ENCODE assay signal across 34 cellular contexts in the genomic region with DNA sequence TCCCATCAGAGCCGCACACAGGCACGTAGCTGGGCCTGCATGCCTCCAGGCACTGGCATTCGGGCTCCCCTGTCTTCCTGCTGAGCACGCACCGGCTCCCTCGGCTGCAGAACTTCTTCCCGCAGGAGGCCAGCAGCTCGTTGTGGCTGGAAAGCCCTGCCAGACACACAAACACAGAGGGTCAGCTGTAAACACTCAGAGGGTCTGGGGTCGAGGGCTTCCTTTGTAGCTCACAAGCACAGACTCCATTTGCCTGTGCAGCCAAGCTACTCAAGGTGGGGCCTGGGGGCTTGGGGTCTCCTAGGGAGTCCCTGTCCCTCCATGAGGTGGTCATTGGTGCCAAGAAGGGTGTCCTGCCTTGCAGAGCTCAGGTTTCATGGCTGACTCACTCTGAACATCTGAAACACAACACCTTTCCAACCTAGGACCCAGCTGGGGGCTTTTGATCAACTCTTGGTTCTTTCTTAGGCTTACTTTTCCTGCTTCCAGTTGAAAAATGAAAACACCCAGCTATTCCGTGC.
DNase-seq lines count a peak whose midpoint lies in the region; ATAC-seq, FAIRE-seq and TF ChIP-seq lines count a peak whose summit lies in the region.
"Had no signal": no experiment of that assay in that cellular context is flagged by ENCODE, and none has a peak within 500 bp of the region (broad histone marks: within the 10 kb centered on the region; RNA-seq: fewer than 3 reads in every experiment).

No MANE protein-coding gene starts in this region.

- no peak overlapping the region; the same call in 1 of the 2 replicates for H2BK15ac ChIP-seq in H1 (ENCODE audit: low read length)

- H3K27ac ChIP-seq in H1 (ENCODE audit: low read depth, low read length) (no peak overlapping the region), lung (ENCODE audit: low read depth in 1 of 2, low read length in 1 of 2) (no peak overlapping the region)
- H3K27ac ChIP-seq: A549, ascending aorta, epithelial cell of prostate, pancreas, uterus had no signal

- TF ChIP-seq POLR2A in H1 (IDR thresholded peaks at IDR 0.05; ENCODE audit: control extremely low read depth in 1 of 2, low read depth in 2 of 2, low read length in 2 of 2), result no peak

- H4K5ac ChIP-seq in H1 (ENCODE audit: insufficient read length, low read depth, low read length), result no peak overlapping the region

- no peak overlapping the region for H3K9ac ChIP-seq in H1 (replicated peaks in 1 of 4; ENCODE audit: extremely low read depth in 1 of 4, low read depth in 3 of 4, low read length in 3 of 4)

- H4K8ac ChIP-seq in H1 (ENCODE audit: extremely low read depth, insufficient read depth, low read length), result peak overlapping the region; percentile 41; the same call in 1 of the 2 replicates

- H3K4ac ChIP-seq in H1 (replicated peaks; ENCODE audit: insufficient read length, low read depth, low read length), result no peak overlapping the region

- no peaks in the 10 kb centered on the region for H3K23me2 ChIP-seq in H1 (ENCODE audit: low read depth, low read length)

- no peak overlapping the region for H2AFZ ChIP-seq in H1 (ENCODE audit: low read length)

- no peaks in the 10 kb centered on the region for H3K79me2 ChIP-seq in H1 (ENCODE audit: control insufficient read depth in 1 of 2, insufficient read depth in 2 of 2, low read length in 2 of 2)

- H3K23ac ChIP-seq in H1 (ENCODE audit: insufficient read length), result no peak overlapping the region

- TF ChIP-seq CTCF in natural killer cell (IDR thresholded peaks at IDR 0.05) (no peak), H1 (IDR thresholded peaks at IDR 0.05; ENCODE audit: control extremely low read depth in 1 of 3, insufficient read depth in 1 of 3, low read depth in 1 of 3, low read length in 3 of 3) (no peak), lung (IDR thresholded peaks at IDR 0.05; ENCODE audit: control extremely low read depth, extremely low read depth) (no peak)

- H4K91ac ChIP-seq in H1 (replicated peaks; ENCODE audit: insufficient read length, low read length), result no peak overlapping the region

- intact Hi-C loops in natural killer cell (cut with micrococcal nuclease), result no loop called here

- POLR2A ChIA-PET in H1 (lab: Charles Lee; ENCODE audit: partially characterized antibody), result interaction anchor here (1.3 kb wide), 1 partner anchor 8 kb away, joined by 3 read pairs; no protein-coding TSS in a partner anchor

- no peak for TF ChIP-seq EP300 in H1 (IDR thresholded peaks at IDR 0.05; ENCODE audit: borderline replicate concordance in 1 of 2, low read depth in 2 of 2, low read length in 2 of 2)

- H3K9me3 Mint-ChIP-seq in natural killer cell treated with Interleukin-12 subunit alpha and Interleukin-12 subunit beta and Interleukin-15 and Interleukin-18, amount 100 ng/mL, for 72 hours, result no peaks in the 10 kb centered on the region
- H3K9me3 Mint-ChIP-seq in natural killer cell, result no peaks in the 10 kb centered on the region
- H3K9me3 Mint-ChIP-seq in stimulated activated naive B cell treated with anti-CD40 and anti-IgM and Interleukin-4, amounts not matched to agents 10 μg/mL and 1 μg/mL and 100 μg/mL, for 72 hours, result no peaks in the 10 kb centered on the region
- H3K9me3 Mint-ChIP-seq: activated naive CD8-positive, alpha-beta T cell treated with anti-CD3 and anti-CD28 coated beads, Interleukin-2, amount 10 ng/mL, durations not matched to agents 7 days and 5 days; nephron; stimulated activated naive CD8-positive, alpha-beta T cell treated with anti-CD3 and anti-CD28 coated beads, Interleukin-15, amount 100 ng/mL, for 72 hours; T-helper 2 cell treated with Interferon-gamma antibody and Interleukin-4, amounts not matched to agents 5 μg/mL and 100 μg/mL, for 36 hours had no signal

- H3K9me3 ChIP-seq in H1 (ENCODE audit: insufficient read depth in 2 of 2, low read depth in 1 of 2, low read length in 1 of 2), result no peaks in the 10 kb centered on the region
- H3K9me3 ChIP-seq in lung (ENCODE audit: control insufficient read depth in 2 of 2, insufficient read depth in 1 of 2, low read length in 1 of 2), result peaks cover 0 to 2% of the 10 kb centered on the region in 2 donors
- H3K9me3 ChIP-seq: A549, ascending aorta, pancreas, uterus had no signal

- H3K4me1 ChIP-seq in H1 (replicated peaks in 1 of 4; ENCODE audit: control insufficient read depth in 3 of 4, insufficient read depth in 4 of 4, low read length in 3 of 4), result peaks cover 3 to 19% (median 11%) of the 10 kb centered on the region in 4 experiments; a peak in 5 of 7 replicates
- H3K4me1 ChIP-seq in lung (ENCODE audit: control insufficient read depth in 2 of 2, insufficient read depth in 2 of 2, low read length in 2 of 2), result no peaks in the 10 kb centered on the region
- H3K4me1 ChIP-seq: A549, ascending aorta, pancreas, uterus had no signal

- no peak overlapping the region for H2AK5ac ChIP-seq in H1 (ENCODE audit: low read depth, low read length)

- peak; percentile 58 for DNase-seq in natural killer cell treated with Interleukin-12 subunit alpha and Interleukin-12 subunit beta and Interleukin-15 and Interleukin-18, amount 100 ng/mL, for 72 hours (ENCODE audit: low spot score)
- DNase-seq in natural killer cell, result no peak
- peak in 1 of 2 experiments; percentile 50 for DNase-seq in H1 (ENCODE audit: low read depth in 1 of 2, low spot score in 2 of 2)
- peak; percentile 25 for DNase-seq in lung (ENCODE audit: low spot score)
- DNase-seq in NCI-H345 (lab: John Stamatoyannopoulos, UW), result no peak
- DNase-seq in kidney tubule cell (ENCODE audit: low spot score), result no peak
- DNase-seq in stimulated activated naive B cell treated with anti-CD40 and anti-IgM and Interleukin-4, amounts not matched to agents 10 μg/mL and 1 μg/mL and 100 μg/mL, for 72 hours, result no peak
- DNase-seq in COR-L47 (lab: John Stamatoyannopoulos, UW), result no peak
- DNase-seq: activated CD4-positive, alpha-beta T cell treated with anti-CD3 and anti-CD28 coated beads for 1 hour; activated CD8-positive, alpha-beta memory T cell treated with anti-CD3 and anti-CD28 coated beads for 24 hours; activated effector memory CD4-positive, alpha-beta T cell treated with anti-CD3 and anti-CD28 coated beads, Interleukin-2, amount 50 U/mL, for 16 hours; activated naive CD8-positive, alpha-beta T cell treated with anti-CD3 and anti-CD28 coated beads, Interleukin-2, amount 10 ng/mL, durations not matched to agents 7 days and 5 days; activated T-cell treated with anti-CD3 and anti-CD28 coated beads for 4 hours; DND-41; effector CD4-positive, alpha-beta T cell; KBM-7; MM.1S; NCI-H1930; NCI-H2171 treated with DMSO at 0.1 percent for 48 hours; NCI-H524 treated with DMSO at 0.1 percent for 48 hours; NK-92 treated with Interleukin-12 subunit alpha and Interleukin-12 subunit beta, amount 100 ng/mL, for 24 hours; pancreas; SHP77 treated with DMSO at 0.1 percent for 48 hours; stimulated activated naive CD8-positive, alpha-beta T cell treated with anti-CD3 and anti-CD28 coated beads, Interleukin-15, amount 100 ng/mL, for 72 hours; uterus had no signal

- FAIRE-seq in H1 (lab: Jason Lieb, UNC), result no peak
- FAIRE-seq: A549, H54, HTR-8/SVneo, keratinocyte, pancreas had no signal

- ATAC-seq in natural killer cell treated with Interleukin-12 subunit alpha and Interleukin-12 subunit beta and Interleukin-15 and Interleukin-18, amount 100 ng/mL, for 72 hours, result no peak
- ATAC-seq in natural killer cell (no peak), lung (ENCODE audit: insufficient read depth, low FRiP score) (no peak)
- ATAC-seq in stimulated activated naive B cell treated with anti-CD40 and anti-IgM and Interleukin-4, amounts not matched to agents 10 μg/mL and 1 μg/mL and 100 μg/mL, for 72 hours (replicated peaks), result no peak
- ATAC-seq: A549; pancreas; stimulated activated naive CD8-positive, alpha-beta T cell treated with anti-CD3 and anti-CD28 coated beads, Interleukin-15, amount 100 ng/mL, for 72 hours had no signal

- no peaks in the 10 kb centered on the region for H3K36me3 ChIP-seq in H1 (ENCODE audit: control insufficient read depth in 2 of 4, insufficient read depth in 4 of 4, low read length in 3 of 4)
- H3K36me3 ChIP-seq in lung (ENCODE audit: control insufficient read depth in 2 of 2, insufficient read depth in 2 of 2, low read length in 2 of 2), result no peaks in the 10 kb centered on the region
- H3K36me3 ChIP-seq: ascending aorta, pancreas, uterus had no signal

- H3K56ac ChIP-seq in H1 (replicated peaks; ENCODE audit: insufficient read length, low read depth, low read length), result no peak overlapping the region

- no peaks in the 10 kb centered on the region for H4K20me1 ChIP-seq in H1 (replicated peaks in 1 of 2; ENCODE audit: control insufficient read depth in 1 of 2, insufficient read depth in 2 of 2, low read length in 2 of 2)

- H3K4me1 Mint-ChIP-seq in natural killer cell treated with Interleukin-12 subunit alpha and Interleukin-12 subunit beta and Interleukin-15 and Interleukin-18, amount 100 ng/mL, for 72 hours (ENCODE audit: low read depth in 2 of 2), result peaks cover 22 to 37% of the 10 kb centered on the region in 2 donors
- H3K4me1 Mint-ChIP-seq in natural killer cell, result peaks cover 22 to 23% of the 10 kb centered on the region in 2 donors
- peaks cover 41 to 52% of the 10 kb centered on the region in 2 donors for H3K4me1 Mint-ChIP-seq in stimulated activated naive B cell treated with anti-CD40 and anti-IgM and Interleukin-4, amounts not matched to agents 10 μg/mL and 1 μg/mL and 100 μg/mL, for 72 hours

- peaks cover 4 to 9% of the 10 kb centered on the region in 2 donors for H3K27me3 Mint-ChIP-seq in natural killer cell treated with Interleukin-12 subunit alpha and Interleukin-12 subunit beta and Interleukin-15 and Interleukin-18, amount 100 ng/mL, for 72 hours
- no peaks in the 10 kb centered on the region for H3K27me3 Mint-ChIP-seq in natural killer cell (ENCODE audit: low read depth in 2 of 2)
- peaks cover 0 to 8% of the 10 kb centered on the region in 2 donors for H3K27me3 Mint-ChIP-seq in stimulated activated naive B cell treated with anti-CD40 and anti-IgM and Interleukin-4, amounts not matched to agents 10 μg/mL and 1 μg/mL and 100 μg/mL, for 72 hours
- H3K27me3 Mint-ChIP-seq: activated naive CD8-positive, alpha-beta T cell treated with anti-CD3 and anti-CD28 coated beads, Interleukin-2, amount 10 ng/mL, durations not matched to agents 7 days and 5 days had no signal

- no peak overlapping the region for H3K4me3 ChIP-seq in H1 (ENCODE audit: extremely low read depth in 1 of 4, insufficient read depth in 2 of 4, low read depth in 3 of 4, low read length in 4 of 4)
- H3K4me3 ChIP-seq in lung, result no peak overlapping the region
- H3K4me3 ChIP-seq: A549, ascending aorta, pancreas, smooth muscle cell, uterus had no signal

- H3K14ac ChIP-seq in H1 (ENCODE audit: insufficient read length), result no peak overlapping the region

- no peak for TF ChIP-seq RAD21 in H1 (IDR thresholded peaks at IDR 0.05 in 1 of 2, conservative IDR thresholded peaks at IDR 0.05 in 1 of 2; ENCODE audit: low read depth in 2 of 2, low read length in 2 of 2)

- H3K4me3 Mint-ChIP-seq in natural killer cell treated with Interleukin-12 subunit alpha and Interleukin-12 subunit beta and Interleukin-15 and Interleukin-18, amount 100 ng/mL, for 72 hours, result no peak overlapping the region
- H3K4me3 Mint-ChIP-seq in natural killer cell, result no peak overlapping the region
- H3K4me3 Mint-ChIP-seq in stimulated activated naive B cell treated with anti-CD40 and anti-IgM and Interleukin-4, amounts not matched to agents 10 μg/mL and 1 μg/mL and 100 μg/mL, for 72 hours, result no peak overlapping the region
- H3K4me3 Mint-ChIP-seq: activated naive CD8-positive, alpha-beta T cell treated with anti-CD3 and anti-CD28 coated beads, Interleukin-2, amount 10 ng/mL, durations not matched to agents 7 days and 5 days; nephron; stimulated activated naive CD8-positive, alpha-beta T cell treated with anti-CD3 and anti-CD28 coated beads, Interleukin-15, amount 100 ng/mL, for 72 hours; T-helper 2 cell treated with Interferon-gamma antibody and Interleukin-4, amounts not matched to agents 5 μg/mL and 100 μg/mL, for 36 hours had no signal

- peak overlapping the region; percentile 45; the same call in 1 of the 2 replicates for H2BK12ac ChIP-seq in H1 (ENCODE audit: low read depth, low read length)

- no peak overlapping the region for H3K27ac Mint-ChIP-seq in natural killer cell treated with Interleukin-12 subunit alpha and Interleukin-12 subunit beta and Interleukin-15 and Interleukin-18, amount 100 ng/mL, for 72 hours
- no peak overlapping the region for H3K27ac Mint-ChIP-seq in natural killer cell
- no peak overlapping the region for H3K27ac Mint-ChIP-seq in stimulated activated naive B cell treated with anti-CD40 and anti-IgM and Interleukin-4, amounts not matched to agents 10 μg/mL and 1 μg/mL and 100 μg/mL, for 72 hours
- H3K27ac Mint-ChIP-seq: activated naive CD8-positive, alpha-beta T cell treated with anti-CD3 and anti-CD28 coated beads, Interleukin-2, amount 10 ng/mL, durations not matched to agents 7 days and 5 days; nephron; stimulated activated naive CD8-positive, alpha-beta T cell treated with anti-CD3 and anti-CD28 coated beads, Interleukin-15, amount 100 ng/mL, for 72 hours; T-helper 2 cell treated with Interferon-gamma antibody and Interleukin-4, amounts not matched to agents 5 μg/mL and 100 μg/mL, for 36 hours had no signal

- H3K4me2 ChIP-seq in H1 (ENCODE audit: insufficient read depth in 1 of 2, low read depth in 2 of 2, low read length in 2 of 2), result no peak overlapping the region
- H3K4me2 ChIP-seq: A549, smooth muscle cell had no signal

- H2BK120ac ChIP-seq in H1 (replicated peaks; ENCODE audit: low read depth, low read length), result no peak overlapping the region

- 0 out of 2 replicates have a peak overlapping the region, but pooled peaks have one; percentile 40 for H2BK20ac ChIP-seq in H1 (ENCODE audit: low read length)

- no peak overlapping the region for H2BK5ac ChIP-seq in H1 (ENCODE audit: low read depth, low read length)

- peak overlapping the region; percentile 75; the same call in 1 of the 2 replicates for H3K18ac ChIP-seq in H1 (ENCODE audit: extremely low read depth, low read length)

- CTCF ChIA-PET in H1 (lab: Charles Lee; ENCODE audit: partially characterized antibody), result interaction anchor here (0.7 to 9.4 kb wide), 9 partner anchors 9 to 595 kb away, joined by 3 to 78 read pairs (median 4); no protein-coding TSS in a partner anchor

- H3K36me3 Mint-ChIP-seq in natural killer cell treated with Interleukin-12 subunit alpha and Interleukin-12 subunit beta and Interleukin-15 and Interleukin-18, amount 100 ng/mL, for 72 hours, result no peaks in the 10 kb centered on the region
- no peaks in the 10 kb centered on the region for H3K36me3 Mint-ChIP-seq in natural killer cell
- H3K36me3 Mint-ChIP-seq in stimulated activated naive B cell treated with anti-CD40 and anti-IgM and Interleukin-4, amounts not matched to agents 10 μg/mL and 1 μg/mL and 100 μg/mL, for 72 hours, result peaks cover 0 to 15% of the 10 kb centered on the region in 2 donors
- H3K36me3 Mint-ChIP-seq: activated naive CD8-positive, alpha-beta T cell treated with anti-CD3 and anti-CD28 coated beads, Interleukin-2, amount 10 ng/mL, durations not matched to agents 7 days and 5 days had no signal

- H3K27me3 ChIP-seq in H1 (replicated peaks in 1 of 4; ENCODE audit: control insufficient read depth in 3 of 4, extremely low read depth in 1 of 4, insufficient read depth in 3 of 4, low read length in 3 of 4) (no peaks in the 10 kb centered on the region), lung (ENCODE audit: control insufficient read depth, insufficient read depth) (no peaks in the 10 kb centered on the region)
- H3K27me3 ChIP-seq: ascending aorta, pancreas, uterus had no signal

- no peaks in the 10 kb centered on the region for H3K79me1 ChIP-seq in H1 (ENCODE audit: low read depth, low read length)

- WGBS in H1 (ENCODE audit: extremely low coverage in 1 of 2, insufficient coverage in 1 of 2, insufficient read length in 1 of 2, insufficient replicate concordance in 2 of 2, low coverage in 1 of 2, low lambda C conversion rate in 2 of 2, missing lambda C conversion rate in 1 of 2), 2 experiments, result 64% methylated on average over 10 of the region's 10 CpGs; no CpG with 5 or more reads in 1 of the 2 experiments
- 78 to 84% methylated on average over 10 of the region's 10 CpGs for WGBS in lung, 2 donors

Comparison
In these comparisons a context has a peak if more than half of its experiments do, and no peak if none do; other contexts are left out.
1. DNase-seq: peak in natural killer cell treated with Interleukin-12 subunit alpha and Interleukin-12 subunit beta and Interleukin-15 and Interleukin-18, amount 100 ng/mL, for 72 hours (single experiment) and lung (single experiment); none in natural killer cell (single experiment), NCI-H345 (single experiment), kidney tubule cell (single experiment), stimulated activated naive B cell treated with anti-CD40 and anti-IgM and Interleukin-4, amounts not matched to agents 10 μg/mL and 1 μg/mL and 100 μg/mL, for 72 hours (single experiment) and COR-L47 (single experiment).